8 cellular contexts compared by ENCODE assay signal in the genomic region with DNA sequence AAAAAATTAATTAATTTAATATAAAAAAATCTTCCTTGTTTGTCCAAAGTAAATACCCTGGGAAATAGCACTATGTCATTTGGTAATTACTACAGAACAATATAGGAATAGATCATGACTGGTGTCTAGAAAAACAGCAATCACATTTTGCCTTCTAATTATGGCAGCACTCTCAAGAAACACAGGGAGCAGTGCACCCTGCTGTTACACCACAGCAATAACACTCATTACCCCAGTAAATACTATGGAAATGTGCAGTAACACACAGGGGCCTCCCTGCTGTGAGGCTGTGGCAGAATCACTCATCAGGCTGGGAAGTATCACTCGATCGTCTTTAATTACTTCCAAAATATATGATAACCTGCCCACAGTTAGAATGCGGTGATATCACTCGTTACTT.
DNase-seq lines count a peak whose midpoint lies in the region; ATAC-seq, FAIRE-seq and TF ChIP-seq lines count a peak whose summit lies in the region.

No MANE protein-coding gene starts in this region.

- H3K4me2 ChIP-seq in astrocyte (ENCODE audit: low read length): no peak overlapping the region

- H3K9ac ChIP-seq in astrocyte (ENCODE audit: low read length): no peak overlapping the region

- H3K27ac ChIP-seq in astrocyte (ENCODE audit: low read depth, low read length): no peak overlapping the region
- H3K27ac ChIP-seq in esophagus squamous epithelium: no peak overlapping the region

- H3K27me3 ChIP-seq in astrocyte (ENCODE audit: insufficient read depth, low read length): no peaks in the 10 kb centered on the region
- H3K27me3 ChIP-seq in esophagus squamous epithelium: no peaks in the 10 kb centered on the region

- TF ChIP-seq CTCF in AG09319 (IDR thresholded peaks at IDR 0.05; ENCODE audit: low read depth, low read length): peak; percentile 17
- peak; percentile 13 for TF ChIP-seq CTCF in astrocyte (IDR thresholded peaks at IDR 0.05; ENCODE audit: insufficient read depth, low read depth, low read length)
- TF ChIP-seq CTCF in esophagus squamous epithelium (IDR thresholded peaks at IDR 0.05): peak in 1 of 6 experiments; percentile 28

- no peaks in the 10 kb centered on the region for H3K79me2 ChIP-seq in astrocyte (ENCODE audit: insufficient read depth, low read length)

- no peaks in the 10 kb centered on the region for H3K4me1 ChIP-seq in astrocyte (ENCODE audit: insufficient read depth, low read length)
- no peaks in the 10 kb centered on the region for H3K4me1 ChIP-seq in esophagus squamous epithelium

- WGBS in esophagus squamous epithelium, 2 donors: 78 to 85% methylated on average over 4 of the region's 4 CpGs

- peak; percentile 71 for ATAC-seq in GM18870 (IDR thresholded peaks at IDR 0.05; ENCODE audit: unreplicated experiment)
- ATAC-seq in HG03280 (IDR thresholded peaks at IDR 0.05; ENCODE audit: unreplicated experiment): no peak

- H3K27ac Mint-ChIP-seq in astrocyte (ENCODE audit: unreplicated experiment): no peak overlapping the region

- H3K4me1 Mint-ChIP-seq in astrocyte (ENCODE audit: low read depth, unreplicated experiment): no peaks in the 10 kb centered on the region

- H3K36me3 ChIP-seq in astrocyte (ENCODE audit: insufficient read depth, low read length) (no peaks in the 10 kb centered on the region), esophagus squamous epithelium (no peaks in the 10 kb centered on the region)

- H4K20me1 ChIP-seq in astrocyte (ENCODE audit: insufficient read depth, low read length): no peaks in the 10 kb centered on the region

- no peak for FAIRE-seq in astrocyte (lab: Jason Lieb, UNC)

- no peak overlapping the region for H3K4me3 Mint-ChIP-seq in astrocyte (ENCODE audit: unreplicated experiment)

- no peaks in the 10 kb centered on the region for H3K36me3 Mint-ChIP-seq in astrocyte (ENCODE audit: low read depth, unreplicated experiment)

- DNase-seq in AG09319 (ENCODE audit: extremely low read depth, low read depth): no peak
- DNase-seq in NCI-H1092 (lab: John Stamatoyannopoulos, UW): peak; percentile 19
- DNase-seq in astrocyte (ENCODE audit: low read depth): no peak
- peak; percentile 42 for DNase-seq in midbrain (lab: John Stamatoyannopoulos, UW)
- DNase-seq in esophagus squamous epithelium (lab: John Stamatoyannopoulos, UW): no peak
- DNase-seq in activated T-cell treated with anti-CD3 and anti-CD28 coated beads, Interleukin-2, amount 50 U/mL, for 1 hour: no peak

- no peaks in the 10 kb centered on the region for H3K9me3 Mint-ChIP-seq in astrocyte (ENCODE audit: unreplicated experiment)

- no peak overlapping the region for H2AFZ ChIP-seq in astrocyte (ENCODE audit: low read depth, low read length)

- no peak for TF ChIP-seq POLR2A in esophagus squamous epithelium (IDR thresholded peaks at IDR 0.05)

- H3K27me3 Mint-ChIP-seq in astrocyte (ENCODE audit: low read depth, unreplicated experiment): no peaks in the 10 kb centered on the region

- intact Hi-C loops in esophagus squamous epithelium (cut with DNase I): no loop called here

- H3K9me3 ChIP-seq in astrocyte (ENCODE audit: insufficient read depth, low read depth, low read length) (no peaks in the 10 kb centered on the region), esophagus squamous epithelium (peaks cover 0 to 4% (median 0%) of the 10 kb centered on the region in 3 donors)

- H3K4me3 ChIP-seq in astrocyte (ENCODE audit: insufficient read depth, low read depth, low read length) (no peak overlapping the region), esophagus squamous epithelium (no peak overlapping the region)

Comparison
In these comparisons a context has a peak if more than half of its experiments do, and no peak if none do; other contexts are left out.
1. DNase-seq: peak in NCI-H1092 (single experiment) and midbrain (single experiment); none in AG09319 (single experiment), astrocyte (single experiment), esophagus squamous epithelium (single experiment) and activated T-cell treated with anti-CD3 and anti-CD28 coated beads, Interleukin-2, amount 50 U/mL, for 1 hour (single experiment).